1 cellular context compared by ENCODE assay signal in the genomic region with DNA sequence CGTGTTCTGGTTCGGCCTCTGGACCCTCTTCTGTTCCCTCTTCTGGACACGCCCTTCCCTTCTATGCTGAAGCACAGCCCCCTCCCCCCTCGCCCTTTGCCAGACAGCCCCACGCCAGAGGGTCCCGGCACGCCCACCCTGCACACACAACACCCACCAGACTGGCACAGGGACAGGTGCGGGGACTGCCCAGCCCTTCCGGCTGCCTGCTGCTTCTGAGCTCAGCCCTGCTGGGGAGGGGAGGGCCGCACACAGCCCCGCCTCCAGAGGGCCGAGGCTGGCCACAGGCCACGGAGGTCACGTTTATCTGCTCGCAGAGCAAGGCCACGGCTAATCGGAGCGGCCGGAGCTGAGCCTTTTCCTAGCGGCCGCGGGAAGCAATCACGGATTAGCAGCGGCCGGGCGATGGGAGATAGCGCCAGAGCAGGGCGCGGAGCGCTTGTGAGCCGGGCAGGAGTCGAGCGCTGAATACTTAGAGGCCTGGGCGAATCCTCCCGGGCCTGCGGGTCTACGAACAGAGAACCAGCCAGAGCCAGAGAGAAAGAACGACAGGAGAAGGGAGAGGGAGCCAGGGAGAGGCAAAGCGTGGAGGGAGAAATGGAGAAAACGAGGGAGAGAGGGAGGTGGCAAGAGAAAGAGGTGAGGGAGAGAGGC.
TF ChIP-seq lines count a peak whose summit lies in the region.

No MANE protein-coding gene starts in this region.

TF ChIP-seq in HepG2, 621 proteins besides CTCF, POLR2A, EP300 and RAD21 (continued from another document and continues in another):
- TF ChIP-seq, protein P1, sequence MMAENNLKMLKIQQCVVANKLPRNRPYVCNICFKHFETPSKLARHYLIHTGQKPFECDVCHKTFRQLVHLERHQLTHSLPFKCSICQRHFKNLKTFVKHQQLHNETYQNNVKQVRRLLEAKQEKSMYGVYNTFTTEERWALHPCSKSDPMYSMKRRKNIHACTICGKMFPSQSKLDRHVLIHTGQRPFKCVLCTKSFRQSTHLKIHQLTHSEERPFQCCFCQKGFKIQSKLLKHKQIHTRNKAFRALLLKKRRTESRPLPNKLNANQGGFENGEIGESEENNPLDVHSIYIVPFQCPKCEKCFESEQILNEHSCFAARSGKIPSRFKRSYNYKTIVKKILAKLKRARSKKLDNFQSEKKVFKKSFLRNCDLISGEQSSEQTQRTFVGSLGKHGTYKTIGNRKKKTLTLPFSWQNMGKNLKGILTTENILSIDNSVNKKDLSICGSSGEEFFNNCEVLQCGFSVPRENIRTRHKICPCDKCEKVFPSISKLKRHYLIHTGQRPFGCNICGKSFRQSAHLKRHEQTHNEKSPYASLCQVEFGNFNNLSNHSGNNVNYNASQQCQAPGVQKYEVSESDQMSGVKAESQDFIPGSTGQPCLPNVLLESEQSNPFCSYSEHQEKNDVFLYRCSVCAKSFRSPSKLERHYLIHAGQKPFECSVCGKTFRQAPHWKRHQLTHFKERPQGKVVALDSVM (CRISPR knock-in tag; IDR thresholded peaks at IDR 0.05) = peak; percentile 72
- TF ChIP-seq ZNF782 (CRISPR knock-in tag; IDR thresholded peaks at IDR 0.05; ENCODE audit: borderline replicate concordance) (no peak; the same call in 1 of the 2 replicates), KDM2A (CRISPR knock-in tag; IDR thresholded peaks at IDR 0.05; ENCODE audit: borderline replicate concordance, low read depth) (peak; percentile 96), ZBTB7B (CRISPR knock-in tag; IDR thresholded peaks at IDR 0.05) (peak; percentile 74; the same call in 1 of the 2 replicates), ATF7 (IDR thresholded peaks at IDR 0.05) (no peak), ATF7 (CRISPR knock-in tag; IDR thresholded peaks at IDR 0.05) (0 out of 2 replicates have a peak, but pooled peaks have one; percentile 5), ELF4 (CRISPR knock-in tag; IDR thresholded peaks at IDR 0.05; ENCODE audit: borderline replicate concordance) (no peak), ZSCAN22 (CRISPR knock-in tag; IDR thresholded peaks at IDR 0.05) (no peak), ZNF772 (CRISPR knock-in tag; IDR thresholded peaks at IDR 0.05) (peak; percentile 79; the same call in 1 of the 2 replicates), ZKSCAN5 (CRISPR knock-in tag; IDR thresholded peaks at IDR 0.05) (0 out of 2 replicates have a peak, but pooled peaks have one; percentile 32), NR2F1 (CRISPR knock-in tag; IDR thresholded peaks at IDR 0.05) (peak; percentile 89; a peak in 3 of 4 replicates), ZNF331 (CRISPR knock-in tag; IDR thresholded peaks at IDR 0.05) (peak; percentile 94), FOXA3 (CRISPR knock-in tag; IDR thresholded peaks at IDR 0.05) (peak; percentile 56), ETV6 (CRISPR knock-in tag; conservative IDR thresholded peaks at IDR 0.05) (0 out of 2 replicates have a peak, but pooled peaks have one; percentile 35), HMG20A (CRISPR knock-in tag; IDR thresholded peaks at IDR 0.05; ENCODE audit: borderline replicate concordance) (peak; percentile 62; the same call in 1 of the 2 replicates), CBX5 (CRISPR knock-in tag; IDR thresholded peaks at IDR 0.05; ENCODE audit: borderline replicate concordance) (peak; percentile 55; the same call in 1 of the 2 replicates), ZNF567 (CRISPR knock-in tag; IDR thresholded peaks at IDR 0.05; ENCODE audit: borderline replicate concordance) (no peak), ETV5 (CRISPR knock-in tag; IDR thresholded peaks at IDR 0.05; ENCODE audit: borderline replicate concordance) (peak; percentile 74; the same call in 1 of the 2 replicates), RNF2 (conservative IDR thresholded peaks at IDR 0.05; ENCODE audit: low read depth) (peak; percentile 42; the same call in 1 of the 2 replicates), ZNF83 (CRISPR knock-in tag; IDR thresholded peaks at IDR 0.05; ENCODE audit: borderline replicate concordance) (no peak), ZNF292 (CRISPR knock-in tag; IDR thresholded peaks at IDR 0.05; ENCODE audit: borderline replicate concordance, low read depth) (peak; percentile 75; the same call in 1 of the 2 replicates), ZNF839 (CRISPR knock-in tag; IDR thresholded peaks at IDR 0.05; ENCODE audit: borderline replicate concordance) (0 out of 2 replicates have a peak, but pooled peaks have one; percentile 58), MYC (CRISPR knock-in tag; IDR thresholded peaks at IDR 0.05; ENCODE audit: borderline replicate concordance) (peak; percentile 65; the same call in 1 of the 2 replicates), ZBTB7A (CRISPR knock-in tag; IDR thresholded peaks at IDR 0.05) (peak; percentile 50; the same call in 1 of the 2 replicates), DMAP1 (CRISPR knock-in tag; IDR thresholded peaks at IDR 0.05) (peak; percentile 19; the same call in 1 of the 2 replicates), SPEN (CRISPR knock-in tag; IDR thresholded peaks at IDR 0.05; ENCODE audit: low read depth) (peak; percentile 75), HNRNPL (IDR thresholded peaks at IDR 0.05; ENCODE audit: low read depth, low read length) (peak; percentile 96), RBFOX2 (IDR thresholded peaks at IDR 0.05; ENCODE audit: low read depth, low read length) (peak; percentile 79)
- TF ChIP-seq, protein P2, sequence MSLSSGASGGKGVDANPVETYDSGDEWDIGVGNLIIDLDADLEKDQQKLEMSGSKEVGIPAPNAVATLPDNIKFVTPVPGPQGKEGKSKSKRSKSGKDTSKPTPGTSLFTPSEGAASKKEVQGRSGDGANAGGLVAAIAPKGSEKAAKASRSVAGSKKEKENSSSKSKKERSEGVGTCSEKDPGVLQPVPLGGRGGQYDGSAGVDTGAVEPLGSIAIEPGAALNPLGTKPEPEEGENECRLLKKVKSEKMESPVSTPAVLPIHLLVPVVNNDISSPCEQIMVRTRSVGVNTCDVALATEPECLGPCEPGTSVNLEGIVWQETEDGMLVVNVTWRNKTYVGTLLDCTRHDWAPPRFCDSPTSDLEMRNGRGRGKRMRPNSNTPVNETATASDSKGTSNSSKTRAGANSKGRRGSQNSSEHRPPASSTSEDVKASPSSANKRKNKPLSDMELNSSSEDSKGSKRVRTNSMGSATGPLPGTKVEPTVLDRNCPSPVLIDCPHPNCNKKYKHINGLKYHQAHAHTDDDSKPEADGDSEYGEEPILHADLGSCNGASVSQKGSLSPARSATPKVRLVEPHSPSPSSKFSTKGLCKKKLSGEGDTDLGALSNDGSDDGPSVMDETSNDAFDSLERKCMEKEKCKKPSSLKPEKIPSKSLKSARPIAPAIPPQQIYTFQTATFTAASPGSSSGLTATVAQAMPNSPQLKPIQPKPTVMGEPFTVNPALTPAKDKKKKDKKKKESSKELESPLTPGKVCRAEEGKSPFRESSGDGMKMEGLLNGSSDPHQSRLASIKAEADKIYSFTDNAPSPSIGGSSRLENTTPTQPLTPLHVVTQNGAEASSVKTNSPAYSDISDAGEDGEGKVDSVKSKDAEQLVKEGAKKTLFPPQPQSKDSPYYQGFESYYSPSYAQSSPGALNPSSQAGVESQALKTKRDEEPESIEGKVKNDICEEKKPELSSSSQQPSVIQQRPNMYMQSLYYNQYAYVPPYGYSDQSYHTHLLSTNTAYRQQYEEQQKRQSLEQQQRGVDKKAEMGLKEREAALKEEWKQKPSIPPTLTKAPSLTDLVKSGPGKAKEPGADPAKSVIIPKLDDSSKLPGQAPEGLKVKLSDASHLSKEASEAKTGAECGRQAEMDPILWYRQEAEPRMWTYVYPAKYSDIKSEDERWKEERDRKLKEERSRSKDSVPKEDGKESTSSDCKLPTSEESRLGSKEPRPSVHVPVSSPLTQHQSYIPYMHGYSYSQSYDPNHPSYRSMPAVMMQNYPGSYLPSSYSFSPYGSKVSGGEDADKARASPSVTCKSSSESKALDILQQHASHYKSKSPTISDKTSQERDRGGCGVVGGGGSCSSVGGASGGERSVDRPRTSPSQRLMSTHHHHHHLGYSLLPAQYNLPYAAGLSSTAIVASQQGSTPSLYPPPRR (CRISPR knock-in tag; IDR thresholded peaks at IDR 0.05; ENCODE audit: borderline replicate concordance) = peak; percentile 82; the same call in 1 of the 2 replicates
- TF ChIP-seq, protein P3, sequence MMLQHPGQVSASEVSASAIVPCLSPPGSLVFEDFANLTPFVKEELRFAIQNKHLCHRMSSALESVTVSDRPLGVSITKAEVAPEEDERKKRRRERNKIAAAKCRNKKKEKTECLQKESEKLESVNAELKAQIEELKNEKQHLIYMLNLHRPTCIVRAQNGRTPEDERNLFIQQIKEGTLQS (CRISPR knock-in tag; IDR thresholded peaks at IDR 0.05) = no peak
- TF ChIP-seq, protein P4, sequence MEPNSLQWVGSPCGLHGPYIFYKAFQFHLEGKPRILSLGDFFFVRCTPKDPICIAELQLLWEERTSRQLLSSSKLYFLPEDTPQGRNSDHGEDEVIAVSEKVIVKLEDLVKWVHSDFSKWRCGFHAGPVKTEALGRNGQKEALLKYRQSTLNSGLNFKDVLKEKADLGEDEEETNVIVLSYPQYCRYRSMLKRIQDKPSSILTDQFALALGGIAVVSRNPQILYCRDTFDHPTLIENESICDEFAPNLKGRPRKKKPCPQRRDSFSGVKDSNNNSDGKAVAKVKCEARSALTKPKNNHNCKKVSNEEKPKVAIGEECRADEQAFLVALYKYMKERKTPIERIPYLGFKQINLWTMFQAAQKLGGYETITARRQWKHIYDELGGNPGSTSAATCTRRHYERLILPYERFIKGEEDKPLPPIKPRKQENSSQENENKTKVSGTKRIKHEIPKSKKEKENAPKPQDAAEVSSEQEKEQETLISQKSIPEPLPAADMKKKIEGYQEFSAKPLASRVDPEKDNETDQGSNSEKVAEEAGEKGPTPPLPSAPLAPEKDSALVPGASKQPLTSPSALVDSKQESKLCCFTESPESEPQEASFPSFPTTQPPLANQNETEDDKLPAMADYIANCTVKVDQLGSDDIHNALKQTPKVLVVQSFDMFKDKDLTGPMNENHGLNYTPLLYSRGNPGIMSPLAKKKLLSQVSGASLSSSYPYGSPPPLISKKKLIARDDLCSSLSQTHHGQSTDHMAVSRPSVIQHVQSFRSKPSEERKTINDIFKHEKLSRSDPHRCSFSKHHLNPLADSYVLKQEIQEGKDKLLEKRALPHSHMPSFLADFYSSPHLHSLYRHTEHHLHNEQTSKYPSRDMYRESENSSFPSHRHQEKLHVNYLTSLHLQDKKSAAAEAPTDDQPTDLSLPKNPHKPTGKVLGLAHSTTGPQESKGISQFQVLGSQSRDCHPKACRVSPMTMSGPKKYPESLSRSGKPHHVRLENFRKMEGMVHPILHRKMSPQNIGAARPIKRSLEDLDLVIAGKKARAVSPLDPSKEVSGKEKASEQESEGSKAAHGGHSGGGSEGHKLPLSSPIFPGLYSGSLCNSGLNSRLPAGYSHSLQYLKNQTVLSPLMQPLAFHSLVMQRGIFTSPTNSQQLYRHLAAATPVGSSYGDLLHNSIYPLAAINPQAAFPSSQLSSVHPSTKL (CRISPR knock-in tag; IDR thresholded peaks at IDR 0.05) = peak; percentile 80
- TF ChIP-seq, protein P5, sequence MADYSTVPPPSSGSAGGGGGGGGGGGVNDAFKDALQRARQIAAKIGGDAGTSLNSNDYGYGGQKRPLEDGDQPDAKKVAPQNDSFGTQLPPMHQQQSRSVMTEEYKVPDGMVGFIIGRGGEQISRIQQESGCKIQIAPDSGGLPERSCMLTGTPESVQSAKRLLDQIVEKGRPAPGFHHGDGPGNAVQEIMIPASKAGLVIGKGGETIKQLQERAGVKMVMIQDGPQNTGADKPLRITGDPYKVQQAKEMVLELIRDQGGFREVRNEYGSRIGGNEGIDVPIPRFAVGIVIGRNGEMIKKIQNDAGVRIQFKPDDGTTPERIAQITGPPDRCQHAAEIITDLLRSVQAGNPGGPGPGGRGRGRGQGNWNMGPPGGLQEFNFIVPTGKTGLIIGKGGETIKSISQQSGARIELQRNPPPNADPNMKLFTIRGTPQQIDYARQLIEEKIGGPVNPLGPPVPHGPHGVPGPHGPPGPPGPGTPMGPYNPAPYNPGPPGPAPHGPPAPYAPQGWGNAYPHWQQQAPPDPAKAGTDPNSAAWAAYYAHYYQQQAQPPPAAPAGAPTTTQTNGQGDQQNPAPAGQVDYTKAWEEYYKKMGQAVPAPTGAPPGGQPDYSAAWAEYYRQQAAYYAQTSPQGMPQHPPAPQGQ (CRISPR knock-in tag; IDR thresholded peaks at IDR 0.05; ENCODE audit: borderline replicate concordance) = 0 out of 2 replicates have a peak, but pooled peaks have one; percentile 49
- TF ChIP-seq, protein P6, sequence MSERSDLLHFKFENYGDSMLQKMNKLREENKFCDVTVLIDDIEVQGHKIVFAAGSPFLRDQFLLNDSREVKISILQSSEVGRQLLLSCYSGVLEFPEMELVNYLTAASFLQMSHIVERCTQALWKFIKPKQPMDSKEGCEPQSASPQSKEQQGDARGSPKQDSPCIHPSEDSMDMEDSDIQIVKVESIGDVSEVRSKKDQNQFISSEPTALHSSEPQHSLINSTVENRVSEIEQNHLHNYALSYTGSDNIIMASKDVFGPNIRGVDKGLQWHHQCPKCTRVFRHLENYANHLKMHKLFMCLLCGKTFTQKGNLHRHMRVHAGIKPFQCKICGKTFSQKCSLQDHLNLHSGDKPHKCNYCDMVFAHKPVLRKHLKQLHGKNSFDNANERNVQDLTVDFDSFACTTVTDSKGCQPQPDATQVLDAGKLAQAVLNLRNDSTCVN (CRISPR knock-in tag; IDR thresholded peaks at IDR 0.05; ENCODE audit: borderline replicate concordance) = 0 out of 2 replicates have a peak, but pooled peaks have one; percentile 58
- TF ChIP-seq, protein P7, sequence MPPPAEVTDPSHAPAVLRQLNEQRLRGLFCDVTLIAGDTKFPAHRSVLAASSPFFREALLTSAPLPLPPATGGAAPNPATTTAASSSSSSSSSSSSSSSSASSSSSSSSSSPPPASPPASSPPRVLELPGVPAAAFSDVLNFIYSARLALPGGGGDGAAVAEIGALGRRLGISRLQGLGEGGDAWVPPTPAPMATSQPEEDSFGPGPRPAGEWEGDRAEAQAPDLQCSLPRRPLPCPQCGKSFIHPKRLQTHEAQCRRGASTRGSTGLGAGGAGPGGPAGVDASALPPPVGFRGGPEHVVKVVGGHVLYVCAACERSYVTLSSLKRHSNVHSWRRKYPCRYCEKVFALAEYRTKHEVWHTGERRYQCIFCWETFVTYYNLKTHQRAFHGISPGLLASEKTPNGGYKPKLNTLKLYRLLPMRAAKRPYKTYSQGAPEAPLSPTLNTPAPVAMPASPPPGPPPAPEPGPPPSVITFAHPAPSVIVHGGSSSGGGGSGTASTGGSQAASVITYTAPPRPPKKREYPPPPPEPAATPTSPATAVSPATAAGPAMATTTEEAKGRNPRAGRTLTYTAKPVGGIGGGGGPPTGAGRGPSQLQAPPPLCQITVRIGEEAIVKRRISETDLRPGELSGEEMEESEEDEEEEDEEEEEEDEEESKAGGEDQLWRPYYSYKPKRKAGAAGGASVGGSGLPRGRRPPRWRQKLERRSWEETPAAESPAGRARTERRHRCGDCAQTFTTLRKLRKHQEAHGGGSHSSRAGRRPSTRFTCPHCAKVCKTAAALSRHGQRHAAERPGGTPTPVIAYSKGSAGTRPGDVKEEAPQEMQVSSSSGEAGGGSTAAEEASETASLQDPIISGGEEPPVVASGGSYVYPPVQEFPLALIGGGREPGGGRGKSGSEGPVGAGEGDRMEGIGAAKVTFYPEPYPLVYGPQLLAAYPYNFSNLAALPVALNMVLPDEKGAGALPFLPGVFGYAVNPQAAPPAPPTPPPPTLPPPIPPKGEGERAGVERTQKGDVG (CRISPR knock-in tag; IDR thresholded peaks at IDR 0.05; ENCODE audit: borderline replicate concordance) = peak; percentile 69; the same call in 1 of the 2 replicates
